8 cellular contexts compared by ENCODE assay signal in genomic region chr18:58768293-58768974, GRCh38.
DNase-seq lines count a peak whose midpoint lies in the region; ATAC-seq and TF ChIP-seq lines count a peak whose summit lies in the region.

No MANE protein-coding gene starts in this region.

- DNase-seq in AG10803 (ENCODE audit: low read depth), result peak; percentile 44
- DNase-seq in NCI-H446 treated with DMSO at 0.1 percent for 48 hours (lab: John Stamatoyannopoulos, UW), result peak; percentile 68
- peak; percentile 59 to 63 for DNase-seq in activated CD4-positive, alpha-beta T cell treated with anti-CD3 and anti-CD28 coated beads, Interleukin-2, amount 50 U/mL, for 4 hours
- DNase-seq in dorsolateral prefrontal cortex, result peak; percentile 69 to 89 (median 76)
- peak; percentile 74 for DNase-seq in lower lobe of right lung
- peak; percentile 52 to 64 (median 57) for DNase-seq in stimulated activated CD4-positive, alpha-beta T cell treated with anti-CD3 and anti-CD28 coated beads, TNF-alpha, amount 100 ng/mL, for 48 hours (ENCODE audit: low read depth in 3 of 3)

- H3K4me1 ChIP-seq in lower lobe of right lung, result peaks cover 17% of the 10 kb centered on the region

- ATAC-seq in GM19035 (IDR thresholded peaks at IDR 0.05; ENCODE audit: unreplicated experiment), result peak; percentile 89
- ATAC-seq in HG03196 (IDR thresholded peaks at IDR 0.05; ENCODE audit: unreplicated experiment), result peak; percentile 71
- ATAC-seq in lower lobe of right lung, result peak; percentile 93 to 95

- TF ChIP-seq CTCF in AG10803 (conservative IDR thresholded peaks at IDR 0.05; ENCODE audit: low read length), result peak; percentile 74
- peak; percentile 42 to 96 (median 86) for TF ChIP-seq CTCF in dorsolateral prefrontal cortex (IDR thresholded peaks at IDR 0.05 in 54 of 56, conservative IDR thresholded peaks at IDR 0.05 in 2 of 56; ENCODE audit: low read depth in 1 of 56, partially characterized antibody in 56 of 56)
- peak; percentile 82 for TF ChIP-seq CTCF in lower lobe of right lung (IDR thresholded peaks at IDR 0.05)

- peak overlapping the region; percentile 36 for H3K4me3 ChIP-seq in AG10803 (ENCODE audit: low read length)
- H3K4me3 ChIP-seq in dorsolateral prefrontal cortex, result peak overlapping the region; percentile 11 to 70 (median 56)
- peak overlapping the region; percentile 41 for H3K4me3 ChIP-seq in lower lobe of right lung

- H3K36me3 ChIP-seq in lower lobe of right lung, result no peaks in the 10 kb centered on the region

- H3K27ac ChIP-seq in dorsolateral prefrontal cortex (peak overlapping the region in 13 of 59 donors; percentile 5 to 70 (median 44)), lower lobe of right lung (no peak overlapping the region)

- H3K9me3 ChIP-seq in lower lobe of right lung, result no peaks in the 10 kb centered on the region

- H3K27me3 ChIP-seq in dorsolateral prefrontal cortex (peaks cover 0 to 8% (median 0%) of the 10 kb centered on the region in 45 donors), lower lobe of right lung (ENCODE audit: low read depth) (peaks cover 18% of the 10 kb centered on the region)

- intact Hi-C loops in dorsolateral prefrontal cortex (cut with DNase I) (no loop called here), lower lobe of right lung (cut with DNase I) (loop anchor here (5.0 kb wide), 1 partner anchor 241 kb away; no protein-coding TSS in a partner anchor)
